ENCODE assay signal across 1 cellular context in the genomic region with DNA sequence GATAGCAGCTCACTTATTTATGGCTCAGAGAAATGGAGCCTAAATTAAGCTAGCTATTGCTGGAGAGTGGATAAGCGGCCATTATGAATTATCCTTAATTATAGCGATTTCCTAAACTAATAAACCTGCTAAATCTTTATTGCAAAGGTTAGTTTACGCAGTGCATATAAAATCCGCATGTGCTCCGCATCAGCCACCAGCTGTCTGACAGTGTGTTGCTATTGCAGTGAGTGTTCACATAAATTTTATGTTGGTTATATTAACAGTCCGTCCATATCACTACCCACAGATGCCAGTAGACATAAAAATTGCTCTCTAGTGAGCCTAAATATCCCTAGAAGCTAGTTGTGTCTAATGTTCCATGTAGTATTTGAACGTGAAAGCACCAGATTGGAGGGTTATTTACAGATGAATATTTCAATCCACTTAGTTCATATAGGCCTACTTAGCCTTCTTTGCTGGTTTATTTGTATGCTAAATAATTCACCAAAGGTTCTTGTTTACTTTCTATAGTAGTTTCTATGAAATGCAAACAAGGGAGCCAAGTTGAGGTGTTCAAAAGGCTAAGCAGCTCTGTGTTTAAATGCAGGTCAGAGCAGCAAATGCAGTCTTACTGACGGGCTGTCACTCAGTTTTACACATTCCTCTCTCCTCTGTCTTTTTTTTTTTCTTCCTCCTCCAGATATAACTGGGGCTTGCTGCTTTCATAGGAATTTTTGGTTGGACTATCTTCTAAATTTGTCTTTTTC.
TF ChIP-seq lines count a peak whose summit lies in the region.

No MANE protein-coding gene starts in this region.

TF ChIP-seq in HepG2, 621 proteins besides CTCF, POLR2A, EP300 and RAD21 (continued from another document):
- TF ChIP-seq, protein P1, sequence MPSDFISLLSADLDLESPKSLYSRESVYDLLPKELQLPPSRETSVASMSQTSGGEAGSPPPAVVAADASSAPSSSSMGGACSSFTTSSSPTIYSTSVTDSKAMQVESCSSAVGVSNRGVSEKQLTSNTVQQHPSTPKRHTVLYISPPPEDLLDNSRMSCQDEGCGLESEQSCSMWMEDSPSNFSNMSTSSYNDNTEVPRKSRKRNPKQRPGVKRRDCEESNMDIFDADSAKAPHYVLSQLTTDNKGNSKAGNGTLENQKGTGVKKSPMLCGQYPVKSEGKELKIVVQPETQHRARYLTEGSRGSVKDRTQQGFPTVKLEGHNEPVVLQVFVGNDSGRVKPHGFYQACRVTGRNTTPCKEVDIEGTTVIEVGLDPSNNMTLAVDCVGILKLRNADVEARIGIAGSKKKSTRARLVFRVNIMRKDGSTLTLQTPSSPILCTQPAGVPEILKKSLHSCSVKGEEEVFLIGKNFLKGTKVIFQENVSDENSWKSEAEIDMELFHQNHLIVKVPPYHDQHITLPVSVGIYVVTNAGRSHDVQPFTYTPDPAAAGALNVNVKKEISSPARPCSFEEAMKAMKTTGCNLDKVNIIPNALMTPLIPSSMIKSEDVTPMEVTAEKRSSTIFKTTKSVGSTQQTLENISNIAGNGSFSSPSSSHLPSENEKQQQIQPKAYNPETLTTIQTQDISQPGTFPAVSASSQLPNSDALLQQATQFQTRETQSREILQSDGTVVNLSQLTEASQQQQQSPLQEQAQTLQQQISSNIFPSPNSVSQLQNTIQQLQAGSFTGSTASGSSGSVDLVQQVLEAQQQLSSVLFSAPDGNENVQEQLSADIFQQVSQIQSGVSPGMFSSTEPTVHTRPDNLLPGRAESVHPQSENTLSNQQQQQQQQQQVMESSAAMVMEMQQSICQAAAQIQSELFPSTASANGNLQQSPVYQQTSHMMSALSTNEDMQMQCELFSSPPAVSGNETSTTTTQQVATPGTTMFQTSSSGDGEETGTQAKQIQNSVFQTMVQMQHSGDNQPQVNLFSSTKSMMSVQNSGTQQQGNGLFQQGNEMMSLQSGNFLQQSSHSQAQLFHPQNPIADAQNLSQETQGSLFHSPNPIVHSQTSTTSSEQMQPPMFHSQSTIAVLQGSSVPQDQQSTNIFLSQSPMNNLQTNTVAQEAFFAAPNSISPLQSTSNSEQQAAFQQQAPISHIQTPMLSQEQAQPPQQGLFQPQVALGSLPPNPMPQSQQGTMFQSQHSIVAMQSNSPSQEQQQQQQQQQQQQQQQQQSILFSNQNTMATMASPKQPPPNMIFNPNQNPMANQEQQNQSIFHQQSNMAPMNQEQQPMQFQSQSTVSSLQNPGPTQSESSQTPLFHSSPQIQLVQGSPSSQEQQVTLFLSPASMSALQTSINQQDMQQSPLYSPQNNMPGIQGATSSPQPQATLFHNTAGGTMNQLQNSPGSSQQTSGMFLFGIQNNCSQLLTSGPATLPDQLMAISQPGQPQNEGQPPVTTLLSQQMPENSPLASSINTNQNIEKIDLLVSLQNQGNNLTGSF (CRISPR knock-in tag; IDR thresholded peaks at IDR 0.05): no peak
- TF ChIP-seq ZNF24 (IDR thresholded peaks at IDR 0.05) (no peak), NR2F1 (CRISPR knock-in tag; IDR thresholded peaks at IDR 0.05) (no peak), ATAD3A (CRISPR knock-in tag; IDR thresholded peaks at IDR 0.05) (no peak), ZFP36 (IDR thresholded peaks at IDR 0.05; ENCODE audit: borderline replicate concordance, low read depth, low read length, partially characterized antibody) (no peak), NAIF1 (CRISPR knock-in tag; IDR thresholded peaks at IDR 0.05; ENCODE audit: borderline replicate concordance) (no peak), RARA (CRISPR knock-in tag; IDR thresholded peaks at IDR 0.05) (peak; percentile 79), ZBTB38 (CRISPR knock-in tag; IDR thresholded peaks at IDR 0.05) (no peak), MED1 (CRISPR knock-in tag; IDR thresholded peaks at IDR 0.05) (0 out of 2 replicates have a peak, but pooled peaks have one; percentile 3), ZBTB20 (CRISPR knock-in tag; IDR thresholded peaks at IDR 0.05; ENCODE audit: borderline replicate concordance, low read depth) (peak; percentile 88; the same call in 1 of the 2 replicates), FOXA3 (CRISPR knock-in tag; IDR thresholded peaks at IDR 0.05) (peak; percentile 71), ARHGAP35 (CRISPR knock-in tag; IDR thresholded peaks at IDR 0.05; ENCODE audit: borderline replicate concordance) (no peak)
- TF ChIP-seq, protein P2, sequence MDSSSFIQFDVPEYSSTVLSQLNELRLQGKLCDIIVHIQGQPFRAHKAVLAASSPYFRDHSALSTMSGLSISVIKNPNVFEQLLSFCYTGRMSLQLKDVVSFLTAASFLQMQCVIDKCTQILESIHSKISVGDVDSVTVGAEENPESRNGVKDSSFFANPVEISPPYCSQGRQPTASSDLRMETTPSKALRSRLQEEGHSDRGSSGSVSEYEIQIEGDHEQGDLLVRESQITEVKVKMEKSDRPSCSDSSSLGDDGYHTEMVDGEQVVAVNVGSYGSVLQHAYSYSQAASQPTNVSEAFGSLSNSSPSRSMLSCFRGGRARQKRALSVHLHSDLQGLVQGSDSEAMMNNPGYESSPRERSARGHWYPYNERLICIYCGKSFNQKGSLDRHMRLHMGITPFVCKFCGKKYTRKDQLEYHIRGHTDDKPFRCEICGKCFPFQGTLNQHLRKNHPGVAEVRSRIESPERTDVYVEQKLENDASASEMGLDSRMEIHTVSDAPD (CRISPR knock-in tag; IDR thresholded peaks at IDR 0.05): no peak
- TF ChIP-seq, protein P3, sequence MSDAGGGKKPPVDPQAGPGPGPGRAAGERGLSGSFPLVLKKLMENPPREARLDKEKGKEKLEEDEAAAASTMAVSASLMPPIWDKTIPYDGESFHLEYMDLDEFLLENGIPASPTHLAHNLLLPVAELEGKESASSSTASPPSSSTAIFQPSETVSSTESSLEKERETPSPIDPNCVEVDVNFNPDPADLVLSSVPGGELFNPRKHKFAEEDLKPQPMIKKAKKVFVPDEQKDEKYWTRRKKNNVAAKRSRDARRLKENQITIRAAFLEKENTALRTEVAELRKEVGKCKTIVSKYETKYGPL (CRISPR knock-in tag; IDR thresholded peaks at IDR 0.05): no peak
- TF ChIP-seq, protein P4, sequence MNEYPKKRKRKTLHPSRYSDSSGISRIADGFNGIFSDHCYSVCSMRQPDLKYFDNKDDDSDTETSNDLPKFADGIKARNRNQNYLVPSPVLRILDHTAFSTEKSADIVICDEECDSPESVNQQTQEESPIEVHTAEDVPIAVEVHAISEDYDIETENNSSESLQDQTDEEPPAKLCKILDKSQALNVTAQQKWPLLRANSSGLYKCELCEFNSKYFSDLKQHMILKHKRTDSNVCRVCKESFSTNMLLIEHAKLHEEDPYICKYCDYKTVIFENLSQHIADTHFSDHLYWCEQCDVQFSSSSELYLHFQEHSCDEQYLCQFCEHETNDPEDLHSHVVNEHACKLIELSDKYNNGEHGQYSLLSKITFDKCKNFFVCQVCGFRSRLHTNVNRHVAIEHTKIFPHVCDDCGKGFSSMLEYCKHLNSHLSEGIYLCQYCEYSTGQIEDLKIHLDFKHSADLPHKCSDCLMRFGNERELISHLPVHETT (CRISPR knock-in tag; conservative IDR thresholded peaks at IDR 0.05): no peak
- TF ChIP-seq, protein P5, sequence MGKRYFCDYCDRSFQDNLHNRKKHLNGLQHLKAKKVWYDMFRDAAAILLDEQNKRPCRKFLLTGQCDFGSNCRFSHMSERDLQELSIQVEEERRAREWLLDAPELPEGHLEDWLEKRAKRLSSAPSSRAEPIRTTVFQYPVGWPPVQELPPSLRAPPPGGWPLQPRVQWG (CRISPR knock-in tag; IDR thresholded peaks at IDR 0.05; ENCODE audit: borderline replicate concordance, low read depth): no peak
TF ChIP-seq in HepG2: peak in this region for 33.
